Comparison of ENCODE assay signal across 8 cellular contexts in the genomic region with DNA sequence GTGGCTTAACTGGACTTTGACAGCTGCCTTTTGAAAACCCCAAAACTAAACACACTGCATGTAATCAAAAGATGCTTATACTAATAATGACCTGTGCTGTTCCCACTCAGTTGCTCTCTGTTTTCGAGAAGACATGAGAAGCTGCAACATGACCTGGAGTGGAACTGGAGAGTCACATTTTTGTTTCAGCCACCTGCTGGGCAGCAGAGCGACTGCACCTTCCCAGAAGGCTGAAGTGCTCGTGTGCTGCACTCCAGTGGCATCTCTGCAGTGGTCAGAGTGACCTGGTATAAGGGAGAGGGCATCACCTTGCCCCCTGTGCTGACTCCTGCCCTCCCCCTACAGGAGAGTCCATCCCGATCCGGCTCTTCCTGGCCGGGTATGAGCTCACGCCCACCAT. TPM values are rescaled to one million over a fixed set of nuclear protein-coding genes. Genes with fewer than 3 reads are reported as not detected.
DNase-seq lines count a peak whose midpoint lies in the region; ATAC-seq and TF ChIP-seq lines count a peak whose summit lies in the region.

No MANE protein-coding gene starts in this region.

- H3K9me3 ChIP-seq in Loucy (ENCODE audit: insufficient read depth, low read depth, low read length) (no peaks in the 10 kb centered on the region), colonic mucosa (no peaks in the 10 kb centered on the region)

- no peaks in the 10 kb centered on the region for H4K20me1 ChIP-seq in Loucy (ENCODE audit: insufficient read depth, low read length, poor library complexity, severe bottlenecking)

- no peak overlapping the region for H3K27ac ChIP-seq in colonic mucosa

- H3K27me3 Mint-ChIP-seq in nephron (ENCODE audit: low read depth): no peaks in the 10 kb centered on the region

- no peak overlapping the region for H3K9ac ChIP-seq in Loucy (ENCODE audit: low read depth, low read length, poor library complexity, severe bottlenecking)
- no peak overlapping the region for H3K9ac ChIP-seq in colonic mucosa (ENCODE audit: low read depth in 2 of 2, low read length in 2 of 2)

- TF ChIP-seq CTCF in Loucy (conservative IDR thresholded peaks at IDR 0.05; ENCODE audit: low read length) (peak; percentile 77), colonic mucosa (IDR thresholded peaks at IDR 0.05) (peak; percentile 11), nephron (IDR thresholded peaks at IDR 0.05; ENCODE audit: unreplicated experiment in 3 of 3) (peak; percentile 26 to 42 (median 28))

- no peaks in the 10 kb centered on the region for H3K9me3 Mint-ChIP-seq in nephron

- no peak overlapping the region for H3K27ac Mint-ChIP-seq in nephron

- no peaks in the 10 kb centered on the region for H3F3A ChIP-seq in Loucy (ENCODE audit: low read depth)

- DNase-seq in NCI-H2107 treated with DMSO at 0.1 percent for 48 hours (lab: John Stamatoyannopoulos, UW; ENCODE audit: unreplicated experiment) (peak; percentile 8), NCI-H2107 (lab: John Stamatoyannopoulos, UW) (no peak), colonic mucosa (no peak), DMS114 treated with DMSO at 0.1 percent for 48 hours (lab: John Stamatoyannopoulos, UW; ENCODE audit: unreplicated experiment) (no peak), sciatic nerve (ENCODE audit: low spot score) (no peak)

- ATAC-seq in GM21723 (IDR thresholded peaks at IDR 0.05; ENCODE audit: unreplicated experiment) (peak; percentile 83), sciatic nerve (no peak)

- H3K79me2 ChIP-seq in Loucy (ENCODE audit: insufficient read depth, low read length): no peaks in the 10 kb centered on the region

- peaks cover 63% of the 10 kb centered on the region for H3K36me3 Mint-ChIP-seq in nephron (ENCODE audit: low read depth)

- peaks cover 8% of the 10 kb centered on the region for H3K4me1 ChIP-seq in Loucy (ENCODE audit: insufficient read depth, low read length, poor library complexity, severe bottlenecking)
- H3K4me1 ChIP-seq in colonic mucosa: no peaks in the 10 kb centered on the region

- H3K4me3 ChIP-seq in Loucy (ENCODE audit: low read length, poor library complexity, severe bottlenecking): no peak overlapping the region
- no peak overlapping the region for H3K4me3 ChIP-seq in colonic mucosa

- H3K9me2 ChIP-seq in Loucy (replicated peaks; ENCODE audit: low read depth, low read length): no peaks in the 10 kb centered on the region

- no peak overlapping the region for H2AFZ ChIP-seq in Loucy (ENCODE audit: low read length)

- H3K36me3 ChIP-seq in Loucy (ENCODE audit: insufficient read depth, low read length): peaks cover 83% of the 10 kb centered on the region; the same call in 1 of the 2 replicates
- H3K36me3 ChIP-seq in colonic mucosa: peaks cover 5% of the 10 kb centered on the region

- intact Hi-C loops in colonic mucosa (cut with DNase I): no loop called here
- intact Hi-C loops in sciatic nerve (cut with DNase I): no loop called here

- H3K4me1 Mint-ChIP-seq in nephron: no peaks in the 10 kb centered on the region

- H3K27me3 ChIP-seq in Loucy (ENCODE audit: insufficient read depth, low read length, poor library complexity, severe bottlenecking) (no peaks in the 10 kb centered on the region), colonic mucosa (no peaks in the 10 kb centered on the region)

- H3K4me2 ChIP-seq in Loucy (ENCODE audit: low read depth, low read length, poor library complexity, severe bottlenecking): no peak overlapping the region

- H3K4me3 Mint-ChIP-seq in nephron: no peak overlapping the region

RNA-seq across cellular contexts. Expression of a gene that starts 8.6 kb away (rescaled TPM):
- 10 to 100 TPM; 36.5 to 38.2 TPM for total RNA-seq in colonic mucosa
- total RNA-seq in sciatic nerve: 34.9 TPM

RNA-seq across cellular contexts. Expression of a gene that starts 8.8 kb away (rescaled TPM):
- total RNA-seq in colonic mucosa: 10 to 100 TPM; 27.5 to 30.2 TPM
- 24.2 TPM for total RNA-seq in sciatic nerve

RNA-seq across cellular contexts. Expression of a gene that starts 20.1 kb away (rescaled TPM):
- total RNA-seq in colonic mucosa (10 to 100 TPM; 41.4 to 47.4 TPM), sciatic nerve (39.1 TPM)

RNA-seq across cellular contexts. Expression of a gene that starts 20.8 kb away (rescaled TPM):
- total RNA-seq in colonic mucosa (10 to 100 TPM; 12.9 to 45.0 TPM), sciatic nerve (14.2 TPM)

RNA-seq across cellular contexts. Expression of a gene that starts 31.6 kb away (rescaled TPM):
- total RNA-seq in colonic mucosa (under 1 TPM in 1 of 2 donors, not detected in 1; 0.15 TPM), sciatic nerve (not detected)

Comparison
In these comparisons a context has a peak if more than half of its experiments do, and no peak if none do; other contexts are left out.
1. CTCF ChIP-seq: peak in every context shown above with its lines; median percentile 77 in Loucy; 28 in nephron; 11 in colonic mucosa.